Comparison of ENCODE assay signal across 25 cellular contexts in genomic region chr3:100154171-100154570, GRCh38.
"Had no signal": no experiment of that assay in that cellular context is flagged by ENCODE, and none has a peak within 500 bp of the region (broad histone marks: within the 10 kb centered on the region; RNA-seq: fewer than 3 reads in every experiment).

No MANE protein-coding gene starts in this region.

- DNase-seq: colonic mucosa; cortex of kidney; effector CD8-positive, alpha-beta T cell; effector memory CD8-positive, alpha-beta T cell; endodermal cell; esophagus squamous epithelium; foreskin fibroblast; foreskin melanocyte; gastrocnemius medialis; glutamatergic neuron; head of caudate nucleus; heart right ventricle; hippocampal formation; left cardiac atrium; left lung; left ventricle myocardium superior; lower lobe of right lung; mesenchymal stem cell; mucosa of descending colon had no signal

- H3K27me3 ChIP-seq: colonic mucosa, esophagus squamous epithelium, gastrocnemius medialis, heart right ventricle, left lung had no signal

- ATAC-seq: effector memory CD8-positive, alpha-beta T cell; gastrocnemius medialis; heart right ventricle; left cardiac atrium; left lung; left ventricle myocardium superior; lower lobe of right lung; mucosa of descending colon had no signal

- H3K9me3 ChIP-seq: colonic mucosa, esophagus squamous epithelium had no signal

- FAIRE-seq: endometrium, endothelial cell of umbilical vein, islet of Langerhans, keratinocyte had no signal

- H3K27ac Mint-ChIP-seq: dendritic cell treated with granulocyte-macrophage colony-stimulating factor and Interleukin-4, amounts not matched to agents 40 ng/mL and 50 ng/mL, for 4 days; effector memory CD8-positive, alpha-beta T cell; endodermal cell; mesothelial cell of epicardium had no signal

- H3K4me1 ChIP-seq: colonic mucosa, left lung had no signal

- H3K4me3 ChIP-seq: colonic mucosa, esophagus squamous epithelium, gastrocnemius medialis, heart right ventricle, left lung, lower lobe of right lung, mucosa of descending colon had no signal

- H3K4me3 Mint-ChIP-seq: dendritic cell treated with granulocyte-macrophage colony-stimulating factor and Interleukin-4, amounts not matched to agents 40 ng/mL and 50 ng/mL, for 4 days; effector memory CD8-positive, alpha-beta T cell; endodermal cell; mesothelial cell of epicardium had no signal

- H3K36me3 ChIP-seq: colonic mucosa, gastrocnemius medialis, heart right ventricle, lower lobe of right lung had no signal

- H3K27me3 Mint-ChIP-seq: dendritic cell treated with granulocyte-macrophage colony-stimulating factor and Interleukin-4, amounts not matched to agents 40 ng/mL and 50 ng/mL, for 4 days; effector memory CD8-positive, alpha-beta T cell had no signal

- H3K27ac ChIP-seq: colonic mucosa, esophagus squamous epithelium, heart right ventricle, left lung, lower lobe of right lung had no signal
